In genomic region chr10:92114926-92115325, GRCh38 we compare ENCODE assay signal across 7 cellular contexts.
DNase-seq lines count a peak whose midpoint lies in the region; ATAC-seq and TF ChIP-seq lines count a peak whose summit lies in the region.
"Not testable (repeated sequence)": the region's sequence is repeated elsewhere in the genome, so short reads cannot be mapped to it uniquely, and the experiment has no call there.

No MANE protein-coding gene starts in this region.

- not testable (repeated sequence) for H4K8ac ChIP-seq in neuronal stem cell (ENCODE audit: low read depth, low read length)

- not testable (repeated sequence) for H3K79me1 ChIP-seq in neuronal stem cell (ENCODE audit: low read depth, low read length)

- not testable (repeated sequence) for H2BK120ac ChIP-seq in neuronal stem cell (ENCODE audit: low read depth, low read length)

- H2AFZ ChIP-seq in GM23338; neuronal stem cell (ENCODE audit: low read length): not testable (repeated sequence)

- H3K4me1 Mint-ChIP-seq in GM23338, result not testable (repeated sequence)

- H3K27me3 ChIP-seq in GM23338 (ENCODE audit: insufficient read depth); heart left ventricle; left lung; neuronal stem cell (ENCODE audit: control insufficient read depth in 3 of 3, insufficient read depth in 3 of 3, low read depth in 1 of 3, low read length in 3 of 3); transverse colon: not testable (repeated sequence)

- H3K4me3 Mint-ChIP-seq in GM23338, result not testable (repeated sequence)

- not testable (repeated sequence) for H3K79me2 ChIP-seq in GM23338 (replicated peaks; ENCODE audit: insufficient read depth)

- H3K27ac ChIP-seq in GM23338 (ENCODE audit: low read depth); heart left ventricle; left lung; neuronal stem cell (replicated peaks; ENCODE audit: low read length); transverse colon: not testable (repeated sequence)
- H3K27ac ChIP-seq in VCaP, result peak overlapping the region; percentile 9; the same call in 1 of the 2 replicates

- H3K9me2 ChIP-seq in GM23338 (ENCODE audit: insufficient read depth), result not testable (repeated sequence)

- not testable (repeated sequence) for TF ChIP-seq EP300 in transverse colon (IDR thresholded peaks at IDR 0.05; ENCODE audit: low read depth)

- TF ChIP-seq POLR2A in heart left ventricle (IDR thresholded peaks at IDR 0.05); transverse colon (IDR thresholded peaks at IDR 0.05): not testable (repeated sequence)

- not testable (repeated sequence) for H3K18ac ChIP-seq in neuronal stem cell (ENCODE audit: low read length)

- not testable (repeated sequence) for H3K36me3 ChIP-seq in GM23338 (ENCODE audit: insufficient read depth); heart left ventricle; left lung; neuronal stem cell (replicated peaks in 1 of 2; ENCODE audit: control insufficient read depth in 2 of 2, insufficient read depth in 2 of 2, low read length in 2 of 2); transverse colon

- in situ Hi-C loops in transverse colon (cut with MboI; ENCODE audit: low pct_ligation_motif_present in 1 of 4, low pct_unique_long_range_greater_than_20kb in 1 of 4, low sequenced_read_pairs in 3 of 4), result not testable (repeated sequence)

- H2BK12ac ChIP-seq in neuronal stem cell (ENCODE audit: low read length), result not testable (repeated sequence)

- peak; percentile 16 for DNase-seq in CD1c-positive myeloid dendritic cell (ENCODE audit: extremely low spot score)
- DNase-seq in GM23338 (ENCODE audit: low spot score), result peak; percentile 12
- not testable (repeated sequence) for DNase-seq in heart left ventricle; neuronal stem cell (ENCODE audit: low spot score)
- DNase-seq in left lung, result peak in 1 of 2 donors; percentile 84
- DNase-seq in transverse colon, result peak; percentile 25

- peak; percentile 53; the same call in 2 of the 3 replicates for ATAC-seq in GM23338
- peak in 3 of 4 donors; percentile 13 to 57 (median 42) for ATAC-seq in heart left ventricle
- ATAC-seq in left lung, result peak; percentile 30

- 86 to 95% (median 92%) methylated on average over 22 to 30 of the region's 30 CpGs for WGBS in heart left ventricle, 4 donors
- WGBS in neuronal stem cell (ENCODE audit: extremely low coverage in 2 of 2, insufficient read length in 2 of 2, insufficient replicate concordance in 1 of 2), 2 donors, result no CpG with 5 or more reads among the region's 30 CpGs
- WGBS in transverse colon (ENCODE audit: low coverage in 1 of 2), 2 donors, result 83% methylated on average over 25 of the region's 30 CpGs; no CpG with 5 or more reads in 1 of the 2 donors

- H4K91ac ChIP-seq in neuronal stem cell (ENCODE audit: low read depth, low read length, poor library complexity), result not testable (repeated sequence)

- not testable (repeated sequence) for H3K9me3 Mint-ChIP-seq in GM23338

- H3K9me3 ChIP-seq in heart left ventricle; left lung; neuronal stem cell (replicated peaks in 1 of 2; ENCODE audit: control insufficient read depth in 2 of 2, insufficient read depth in 1 of 2, low read depth in 1 of 2, low read length in 2 of 2); transverse colon: not testable (repeated sequence)

- H3K4me1 ChIP-seq in GM23338 (ENCODE audit: insufficient read depth); neuronal stem cell (ENCODE audit: control insufficient read depth in 2 of 2, insufficient read depth in 1 of 2, low read depth in 1 of 2, low read length in 2 of 2); transverse colon: not testable (repeated sequence)
- H3K4me1 ChIP-seq in heart left ventricle (peaks cover 0 to 41% (median 27%) of the 10 kb centered on the region in 12 donors), left lung (peaks cover 0 to 11% of the 10 kb centered on the region in 2 donors)

- intact Hi-C loops in heart left ventricle (cut with DNase I); left lung (cut with DNase I); transverse colon (cut with DNase I; ENCODE audit: low total_unique reads): not testable (repeated sequence)

- not testable (repeated sequence) for H3K27me3 Mint-ChIP-seq in GM23338 (ENCODE audit: insufficient read depth, low read depth, poor library complexity)

- H3K14ac ChIP-seq in neuronal stem cell (ENCODE audit: low read length), result peak overlapping the region; percentile 38

- H2AK5ac ChIP-seq in neuronal stem cell (ENCODE audit: low read depth, low read length), result not testable (repeated sequence)

- H3K4me2 ChIP-seq in GM23338; neuronal stem cell (ENCODE audit: insufficient read depth, low read length, poor library complexity, severe bottlenecking): not testable (repeated sequence)

- H3K23ac ChIP-seq in neuronal stem cell (ENCODE audit: low read depth, low read length, poor library complexity), result not testable (repeated sequence)

- H3K4me3 ChIP-seq in GM23338; heart left ventricle; left lung; neuronal stem cell (ENCODE audit: low read length in 2 of 2); transverse colon: not testable (repeated sequence)

- H3F3A ChIP-seq in GM23338 (replicated peaks; ENCODE audit: low read depth), result not testable (repeated sequence)

- not testable (repeated sequence) for H3K4ac ChIP-seq in neuronal stem cell (ENCODE audit: low read length)

- not testable (repeated sequence) for H4K20me1 ChIP-seq in GM23338 (replicated peaks; ENCODE audit: insufficient read depth)

- H2BK15ac ChIP-seq in neuronal stem cell (ENCODE audit: low read length), result not testable (repeated sequence)

- H2BK5ac ChIP-seq in neuronal stem cell (ENCODE audit: low read length), result not testable (repeated sequence)

- TF ChIP-seq CTCF in GM23338 (conservative IDR thresholded peaks at IDR 0.05; ENCODE audit: low read depth in 2 of 2); VCaP (conservative IDR thresholded peaks at IDR 0.05); heart left ventricle (IDR thresholded peaks at IDR 0.05); left lung (IDR thresholded peaks at IDR 0.05); transverse colon (IDR thresholded peaks at IDR 0.05): not testable (repeated sequence)

- H3K27ac Mint-ChIP-seq in GM23338, result not testable (repeated sequence)

- H3K36me3 Mint-ChIP-seq in GM23338 (ENCODE audit: low read depth), result not testable (repeated sequence)

- H3K9ac ChIP-seq in neuronal stem cell (ENCODE audit: low read depth, low read length, poor library complexity), result not testable (repeated sequence)
